In the genomic region with DNA sequence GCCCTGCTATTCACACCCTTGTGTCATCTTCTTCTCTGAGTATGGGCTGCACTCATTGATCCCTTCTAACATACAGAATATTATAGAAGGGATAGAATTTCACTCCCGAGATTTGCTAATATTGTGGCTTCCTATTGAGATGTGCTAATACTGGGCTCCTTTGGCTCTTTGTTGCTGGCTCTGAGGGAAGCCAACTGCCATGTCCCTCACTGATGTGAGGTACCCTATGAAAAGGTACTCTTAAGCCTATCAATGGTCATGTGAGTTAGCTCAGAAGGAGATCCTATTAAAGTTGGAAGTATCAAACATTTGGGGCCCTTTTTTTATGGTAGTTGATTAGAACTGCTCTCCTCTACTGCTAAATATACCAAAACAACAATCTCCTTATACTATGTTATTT, we compare ENCODE assay signal across 28 cellular contexts.
"Had no signal": no experiment of that assay in that cellular context is flagged by ENCODE, and none has a peak within 500 bp of the region (broad histone marks: within the 10 kb centered on the region; RNA-seq: fewer than 3 reads in every experiment).

No MANE protein-coding gene starts in this region.

- ATAC-seq: effector memory CD8-positive, alpha-beta T cell; esophagus mucosa; gastrocnemius medialis; left lung; lower lobe of right lung; mucosa of descending colon; naive thymus-derived CD8-positive, alpha-beta T cell had no signal

- H3K4me1 Mint-ChIP-seq: endodermal cell; immature natural killer cell; mesothelial cell of epicardium; naive B cell; naive thymus-derived CD8-positive, alpha-beta T cell had no signal

- H3K9me3 ChIP-seq: colonic mucosa, gastrocnemius medialis had no signal

- DNase-seq: colonic mucosa; cortex of kidney; effector CD8-positive, alpha-beta T cell; effector memory CD8-positive, alpha-beta T cell; endodermal cell; erythroblast; esophagus squamous epithelium; foreskin fibroblast; foreskin melanocyte; gastrocnemius medialis; glutamatergic neuron; head of caudate nucleus; hypothalamus; immature natural killer cell; islet precursor cell; kidney; kidney glomerular epithelial cell; left lung; lower lobe of right lung; mesenchymal stem cell; mucosa of descending colon; naive B cell; naive thymus-derived CD8-positive, alpha-beta T cell had no signal

- H3K27ac ChIP-seq: colonic mucosa, epithelial cell of prostate, esophagus squamous epithelium, gastrocnemius medialis, hepatocyte, left lung, lower lobe of right lung had no signal

- H3K4me3 Mint-ChIP-seq: dendritic cell treated with granulocyte-macrophage colony-stimulating factor and Interleukin-4, amounts not matched to agents 40 ng/mL and 50 ng/mL, for 4 days; effector memory CD8-positive, alpha-beta T cell; endodermal cell; immature natural killer cell; mesothelial cell of epicardium; naive B cell; naive thymus-derived CD8-positive, alpha-beta T cell had no signal

- H3K4me1 ChIP-seq: colonic mucosa, esophagus squamous epithelium, gastrocnemius medialis, left lung, lower lobe of right lung had no signal

- H3K27ac Mint-ChIP-seq: dendritic cell treated with granulocyte-macrophage colony-stimulating factor and Interleukin-4, amounts not matched to agents 40 ng/mL and 50 ng/mL, for 4 days; effector memory CD8-positive, alpha-beta T cell; endodermal cell; immature natural killer cell; mesothelial cell of epicardium; naive B cell; naive thymus-derived CD8-positive, alpha-beta T cell had no signal

- H3K79me2 ChIP-seq: hepatocyte had no signal

- H3K36me3 ChIP-seq: colonic mucosa, esophagus squamous epithelium, gastrocnemius medialis, left lung, lower lobe of right lung had no signal

- H3K27me3 ChIP-seq: colonic mucosa, esophagus squamous epithelium, gastrocnemius medialis, hepatocyte, left lung had no signal

- H3K4me2 ChIP-seq: hepatocyte had no signal

- H3K4me3 ChIP-seq: colonic mucosa, esophagus squamous epithelium, gastrocnemius medialis, hepatocyte, left lung, lower lobe of right lung, mucosa of descending colon had no signal

- H3K27me3 Mint-ChIP-seq: dendritic cell treated with granulocyte-macrophage colony-stimulating factor and Interleukin-4, amounts not matched to agents 40 ng/mL and 50 ng/mL, for 4 days; effector memory CD8-positive, alpha-beta T cell; naive B cell; naive thymus-derived CD8-positive, alpha-beta T cell had no signal

- H2AFZ ChIP-seq: hepatocyte had no signal
